ENCODE assay signal across 9 cellular contexts in genomic region chrX:55490121-55490520, GRCh38. TPM values are rescaled to one million over a fixed set of nuclear protein-coding genes. Genes with fewer than 3 reads are reported as not detected.
A peak's percentile ranks its signal among the peaks of the same experiment; 100 is the strongest.
DNase-seq lines count a peak whose midpoint lies in the region; ATAC-seq and TF ChIP-seq lines count a peak whose summit lies in the region.
"Had no signal": no experiment of that assay in that cellular context is flagged by ENCODE, and none has a peak within 500 bp of the region (broad histone marks: within the 10 kb centered on the region; RNA-seq: fewer than 3 reads in every experiment).

No MANE protein-coding gene starts in this region.

- ATAC-seq in sciatic nerve = no peak
- ATAC-seq in GM19351 (IDR thresholded peaks at IDR 0.05; ENCODE audit: unreplicated experiment) = no peak
- ATAC-seq in HG03039 (IDR thresholded peaks at IDR 0.05; ENCODE audit: unreplicated experiment) = no peak

- peaks cover 21% of the 10 kb centered on the region for H3K4me1 Mint-ChIP-seq in activated CD4-positive, alpha-beta memory T cell treated with anti-CD3 and anti-CD28 coated beads, Interleukin-2, amount 10 ng/mL, durations not matched to agents 7 days and 5 days
- H3K4me1 Mint-ChIP-seq in glutamatergic neuron (ENCODE audit: low read depth, unreplicated experiment) = peaks cover 3% of the 10 kb centered on the region

- H3K36me3 Mint-ChIP-seq in activated CD4-positive, alpha-beta memory T cell treated with anti-CD3 and anti-CD28 coated beads, Interleukin-2, amount 10 ng/mL, durations not matched to agents 7 days and 5 days (ENCODE audit: low read depth) = no peaks in the 10 kb centered on the region
- H3K36me3 Mint-ChIP-seq in glutamatergic neuron (ENCODE audit: unreplicated experiment) = no peaks in the 10 kb centered on the region

- H3K27me3 Mint-ChIP-seq in activated CD4-positive, alpha-beta memory T cell treated with anti-CD3 and anti-CD28 coated beads, Interleukin-2, amount 10 ng/mL, durations not matched to agents 7 days and 5 days = no peaks in the 10 kb centered on the region
- peaks cover 5% of the 10 kb centered on the region for H3K27me3 Mint-ChIP-seq in glutamatergic neuron (ENCODE audit: unreplicated experiment)

- H3K9me3 ChIP-seq in skeletal muscle tissue (ENCODE audit: control insufficient read depth in 3 of 3, low read length in 3 of 3) = no peaks in the 10 kb centered on the region

- H3K9me3 Mint-ChIP-seq in activated CD4-positive, alpha-beta memory T cell treated with anti-CD3 and anti-CD28 coated beads, Interleukin-2, amount 10 ng/mL, durations not matched to agents 7 days and 5 days = no peaks in the 10 kb centered on the region
- H3K9me3 Mint-ChIP-seq in glutamatergic neuron (ENCODE audit: unreplicated experiment) = peaks cover 3% of the 10 kb centered on the region

- TF ChIP-seq CTCF in glutamatergic neuron (IDR thresholded peaks at IDR 0.05; ENCODE audit: partially characterized antibody, unreplicated experiment) = no peak

- H3K9ac ChIP-seq in skeletal muscle tissue (ENCODE audit: low read depth in 1 of 3, low read length in 3 of 3) = peak overlapping the region; percentile 72 to 83 (median 81)

- intact Hi-C loops in sciatic nerve (cut with DNase I) = no loop called here

- H3K4me3 ChIP-seq in H7 (ENCODE audit: insufficient read depth, low read depth, low read length) = peak overlapping the region; percentile 54
- H3K4me3 ChIP-seq in skeletal muscle tissue (ENCODE audit: low read length in 3 of 3) = peak overlapping the region in 1 of 3 donors; percentile 87

- H3K27me3 ChIP-seq in H7 (ENCODE audit: control insufficient read depth, insufficient read depth, low read length) = no peaks in the 10 kb centered on the region
- H3K27me3 ChIP-seq in skeletal muscle tissue (ENCODE audit: control insufficient read depth in 3 of 3, insufficient read depth in 3 of 3, low read length in 3 of 3) = no peaks in the 10 kb centered on the region

- peak overlapping the region; percentile 91 for H3K27ac ChIP-seq in skeletal muscle tissue (ENCODE audit: low read depth, low read length)

- H3K4me1 ChIP-seq in skeletal muscle tissue (ENCODE audit: control insufficient read depth in 3 of 3, insufficient read depth in 3 of 3, low read length in 3 of 3) = peaks cover 0 to 6% (median 3%) of the 10 kb centered on the region in 3 donors

- DNase-seq in H7 (peak; percentile 33), glutamatergic neuron (no peak), sciatic nerve (ENCODE audit: low spot score) (no peak), ureter (ENCODE audit: low spot score) (no peak)
- DNase-seq in activated CD4-positive, alpha-beta memory T cell treated with anti-CD3 and anti-CD28 coated beads, Interleukin-2, amount 10 ng/mL, durations not matched to agents 7 days and 5 days = no peak
- DNase-seq: NCI-H526 treated with DMSO at 0.1 percent for 48 hours had no signal

- H3K36me3 ChIP-seq in H7 (replicated peaks; ENCODE audit: control insufficient read depth, insufficient read depth, low read length) (no peaks in the 10 kb centered on the region; the same call in 1 of the 2 replicates), skeletal muscle tissue (ENCODE audit: control insufficient read depth in 3 of 3, insufficient read depth in 3 of 3, low read length in 3 of 3) (no peaks in the 10 kb centered on the region)

- peak overlapping the region; percentile 90 for H3K27ac Mint-ChIP-seq in activated CD4-positive, alpha-beta memory T cell treated with anti-CD3 and anti-CD28 coated beads, Interleukin-2, amount 10 ng/mL, durations not matched to agents 7 days and 5 days
- no peak overlapping the region for H3K27ac Mint-ChIP-seq in glutamatergic neuron (ENCODE audit: unreplicated experiment)

- CTCF ChIA-PET in activated CD4-positive, alpha-beta memory T cell treated with anti-CD3 and anti-CD28 coated beads, Interleukin-2, amount 10 ng/mL, durations not matched to agents 7 days and 5 days (lab: Charles Lee) = interaction anchor here (1.3 kb wide), 1 partner anchor 1236 kb away, joined by 3 read pairs; no protein-coding TSS in a partner anchor

- H3K4me3 Mint-ChIP-seq in activated CD4-positive, alpha-beta memory T cell treated with anti-CD3 and anti-CD28 coated beads, Interleukin-2, amount 10 ng/mL, durations not matched to agents 7 days and 5 days = peak overlapping the region; percentile 88
- peak overlapping the region; percentile 93 for H3K4me3 Mint-ChIP-seq in glutamatergic neuron (ENCODE audit: unreplicated experiment)

- POLR2A ChIA-PET in activated CD4-positive, alpha-beta memory T cell treated with anti-CD3 and anti-CD28 coated beads, Interleukin-2, amount 10 ng/mL, durations not matched to agents 7 days and 5 days (lab: Charles Lee) = interaction anchor here (3.4 kb wide), 1 partner anchor 38 kb away, joined by 28 read pairs; the partner anchor contains the start of gene MAGEH1

RNA-seq across cellular contexts. Expression of gene USP51, which starts 0.5 kb away (rescaled TPM):
- total RNA-seq in H7 (2014; rRNA removed; shearing (Covaris generic)) = 6.6 and 6.7 TPM in 2 replicates
- 1 to 10 TPM in 1 of 2 experiments, under 1 TPM in 1; 0.78 to 1.1 TPM for total RNA-seq in activated CD4-positive, alpha-beta memory T cell treated with anti-CD3 and anti-CD28 coated beads, Interleukin-2, amount 10 ng/mL, durations not matched to agents 7 days and 5 days
- 2.7 TPM for total RNA-seq in glutamatergic neuron (ENCODE audit: unreplicated experiment)
- 1.6 TPM for total RNA-seq in skeletal muscle tissue
- 3.6 TPM for total RNA-seq in sciatic nerve
- total RNA-seq in ureter = 3.5 TPM

RNA-seq across cellular contexts. Expression of gene MAGEH1, which starts 38.2 kb away (rescaled TPM):
- total RNA-seq in H7 (2014; rRNA removed; shearing (Covaris generic)) = 18.0 and 18.4 TPM in 2 replicates
- 10 to 100 TPM; 14.3 to 16.1 TPM for total RNA-seq in activated CD4-positive, alpha-beta memory T cell treated with anti-CD3 and anti-CD28 coated beads, Interleukin-2, amount 10 ng/mL, durations not matched to agents 7 days and 5 days
- 29.8 TPM for total RNA-seq in glutamatergic neuron (ENCODE audit: unreplicated experiment)
- total RNA-seq in skeletal muscle tissue = 41.8 TPM
- 37.0 TPM for total RNA-seq in sciatic nerve
- total RNA-seq in ureter = 19.1 TPM
